ENCODE assay signal across 10 cellular contexts in the genomic region with DNA sequence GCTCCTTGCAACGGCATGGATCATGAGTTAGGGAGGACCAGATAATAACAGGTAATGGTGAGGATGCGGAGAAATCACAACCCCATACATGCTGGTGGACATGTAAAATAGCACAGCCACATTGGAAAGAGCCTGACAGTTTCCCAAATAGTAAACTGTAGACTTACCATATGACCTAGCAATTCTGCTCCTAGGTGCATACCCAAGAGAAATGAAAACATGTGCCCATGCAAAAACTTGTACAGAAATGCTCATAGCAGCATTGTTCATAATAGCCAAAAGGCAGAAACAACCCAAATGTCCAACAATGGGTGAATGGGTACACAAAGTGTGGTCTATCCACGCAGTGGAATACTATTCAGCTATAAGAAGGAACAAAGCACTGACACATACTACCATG.
"Had no signal": no experiment of that assay in that cellular context is flagged by ENCODE, and none has a peak within 500 bp of the region (broad histone marks: within the 10 kb centered on the region; RNA-seq: fewer than 3 reads in every experiment).

No MANE protein-coding gene starts in this region.

- FAIRE-seq: H1, H54, HTR-8/SVneo, K562 had no signal

- H3K4me3 ChIP-seq: GM23338, K562 had no signal

- H3K9me3 Mint-ChIP-seq: GM23338 had no signal

- DNase-seq: H9, HCEC 1CT, HFFc6, IMR-90, KG1 had no signal

- ATAC-seq: GM23338 had no signal

- H2AFZ ChIP-seq: GM23338 had no signal

- H3K4me2 ChIP-seq: GM23338 had no signal

- H3K4me3 Mint-ChIP-seq: GM23338, H9, HFFc6 had no signal

- H3K27ac Mint-ChIP-seq: GM23338, H9, HFFc6 had no signal
